Comparison of ENCODE assay signal across 8 cellular contexts in genomic region chr7:35253680-35254495, GRCh38. TPM values are rescaled to one million over a fixed set of nuclear protein-coding genes. Genes with fewer than 3 reads are reported as not detected.
DNase-seq lines count a peak whose midpoint lies in the region; ATAC-seq, FAIRE-seq and TF ChIP-seq lines count a peak whose summit lies in the region.

Gene TBX20, minus strand, starts transcription at chr7:35254100. Its CDS starts 480 bp downstream, at chr7:35253620.

- DNase-seq in AG04449 (ENCODE audit: low read depth, low spot score) (no peak), SJCRH30 (peak; percentile 48 to 67), epithelial cell of proximal tubule (ENCODE audit: low read depth) (no peak), naive B cell (peak; percentile 26), H54 (ENCODE audit: insufficient read length, low spot score) (no peak), HCEC 1CT (no peak)

- H3K4me1 Mint-ChIP-seq in naive B cell = peaks cover 13 to 27% (median 14%) of the 10 kb centered on the region in 3 donors

- TF ChIP-seq POLR2A in H54 (IDR thresholded peaks at IDR 0.05; ENCODE audit: low read depth, low read length) = no peak

- H3K9me3 ChIP-seq in SJCRH30 (replicated peaks) = no peaks in the 10 kb centered on the region

- H3K27ac Mint-ChIP-seq in naive B cell = peak within 1 kb of the TSS in 4 of 6 donors; percentile 15 to 80 (median 52)

- H3K36me3 Mint-ChIP-seq in naive B cell = peaks cover 0 to 7% of the 10 kb centered on the region in 2 donors

- FAIRE-seq in H54 (lab: Jason Lieb, UNC) = no peak

- TF ChIP-seq CTCF in AG04449 (IDR thresholded peaks at IDR 0.05; ENCODE audit: insufficient read depth, low read length, missing control alignments) (no peak), epithelial cell of proximal tubule (conservative IDR thresholded peaks at IDR 0.05; ENCODE audit: low read depth, low read length) (no peak)

- H3K9me3 Mint-ChIP-seq in naive B cell = peaks cover 0 to 52% (median 30%) of the 10 kb centered on the region in 7 donors

- H3K27ac ChIP-seq in SJCRH30 = no peak within 1 kb of the TSS

- H3K27me3 Mint-ChIP-seq in naive B cell = peaks cover 71 to 80% (median 76%) of the 10 kb centered on the region in 3 donors

- POLR2A ChIA-PET in AG04449 (lab: Yijun Ruan, JAX) = no interaction called here

- peak within 1 kb of the TSS; percentile 29 to 91 (median 68) for H3K4me3 Mint-ChIP-seq in naive B cell

- H3K36me3 ChIP-seq in SJCRH30 = no peaks in the 10 kb centered on the region

- H3K4me1 ChIP-seq in SJCRH30 = no peaks in the 10 kb centered on the region

- peak within 1 kb of the TSS; percentile 59 for H3K4me3 ChIP-seq in AG04449 (ENCODE audit: low read depth, low read length)
- peak within 1 kb of the TSS; percentile 65 for H3K4me3 ChIP-seq in SJCRH30
- H3K4me3 ChIP-seq in epithelial cell of proximal tubule (ENCODE audit: low read depth, low read length) = peak within 1 kb of the TSS; percentile 48

- CTCF ChIA-PET in AG04449 (lab: Yijun Ruan, JAX) = no interaction called here

- peaks cover 9% of the 10 kb centered on the region; the same call in 1 of the 2 replicates for H3K27me3 ChIP-seq in SJCRH30

- ATAC-seq in GM19397 (IDR thresholded peaks at IDR 0.05; ENCODE audit: unreplicated experiment) (peak; percentile 73), naive B cell (ENCODE audit: low read depth in 2 of 2) (peak; percentile 52 to 70), GM21367 (IDR thresholded peaks at IDR 0.05; ENCODE audit: unreplicated experiment) (no peak)

RNA-seq across cellular contexts. Expression of gene TBX20, which starts in this region (rescaled TPM):
- 2.0 and 2.6 TPM in 2 replicates for total RNA-seq in SJCRH30 (2014; rRNA removed; shearing (Covaris generic))
- 0.69 and 1.8 TPM in 2 replicates for total RNA-seq in epithelial cell of proximal tubule
- not detected for polyA plus RNA-seq in naive B cell (ENCODE audit: low read depth in 6 of 6)

Comparison
In these comparisons a context has a peak if more than half of its experiments do, and no peak if none do; other contexts are left out.
1. Peak in DNase-seq and ATAC-seq in naive B cell; RNA of the gene not detected or under 1 TPM.
2. DNase-seq: peak in SJCRH30 (2 of 2); none in AG04449 (single experiment), epithelial cell of proximal tubule (single experiment), H54 (single experiment) and HCEC 1CT (single experiment).
3. Peak in every context shown above with its lines, with median percentiles within 50 percentile points of each other: H3K4me3 ChIP-seq.